In genomic region chr17:21288581-21289017, GRCh38 we compare ENCODE assay signal across 8 cellular contexts. TPM values are rescaled to one million over a fixed set of nuclear protein-coding genes. Genes with fewer than 3 reads are reported as not detected.
DNase-seq lines count a peak whose midpoint lies in the region; ATAC-seq and TF ChIP-seq lines count a peak whose summit lies in the region.

No MANE protein-coding gene starts in this region.

- TF ChIP-seq CTCF in SK-N-SH (IDR thresholded peaks at IDR 0.05), result no peak

- H3K4me3 ChIP-seq in SK-N-SH (ENCODE audit: low read depth in 2 of 2, low read length in 1 of 2), result peak overlapping the region in 1 of 2 experiments; percentile 25; a peak in 2 of 4 replicates

- ATAC-seq in SK-N-SH treated with all-trans-retinoic acid at 6 μM for 48 hours (no peak), HG03060 (IDR thresholded peaks at IDR 0.05; ENCODE audit: low read depth, unreplicated experiment) (peak; percentile 12), memory B cell (ENCODE audit: low read depth) (peak; percentile 13)

- peak overlapping the region; percentile 91 for H3K27ac Mint-ChIP-seq in activated T-helper 2 cell treated with anti-CD3 and anti-CD28 coated beads, Interferon-gamma antibody, Interleukin-2, Interleukin-4, amounts not matched to agents 10 μg/mL and 5 μg/mL and 100 μg/mL, durations not matched to agents 14 hours and 24 hours and 36 hours
- peak overlapping the region; percentile 98 for H3K27ac Mint-ChIP-seq in memory B cell

- H3F3A ChIP-seq in SK-N-SH (replicated peaks; ENCODE audit: insufficient read depth), result peaks cover 14% of the 10 kb centered on the region

- CTCF ChIA-PET in SK-N-SH (lab: Yijun Ruan, JAX), result interaction anchor here (1.2 to 4.0 kb wide), 4 partner anchors 9 to 224 kb away, joined by 3 to 26 read pairs (median 14); no protein-coding TSS in a partner anchor

- no peaks in the 10 kb centered on the region for H3K36me3 ChIP-seq in SK-N-SH (replicated peaks in 1 of 2; ENCODE audit: control insufficient read depth in 1 of 2, insufficient read depth in 2 of 2, low read length in 1 of 2)

- no peaks in the 10 kb centered on the region for H3K9me2 ChIP-seq in SK-N-SH

- H3K36me3 Mint-ChIP-seq in activated T-helper 2 cell treated with anti-CD3 and anti-CD28 coated beads, Interferon-gamma antibody, Interleukin-2, Interleukin-4, amounts not matched to agents 10 μg/mL and 5 μg/mL and 100 μg/mL, durations not matched to agents 14 hours and 24 hours and 36 hours (ENCODE audit: low read depth), result peaks cover 63% of the 10 kb centered on the region
- H3K36me3 Mint-ChIP-seq in memory B cell, result peaks cover 11% of the 10 kb centered on the region

- peaks cover 90% of the 10 kb centered on the region for H3K79me2 ChIP-seq in SK-N-SH (ENCODE audit: insufficient read depth)

- peak overlapping the region; percentile 13 to 98; a peak in 3 of 4 replicates for H3K27ac ChIP-seq in SK-N-SH (ENCODE audit: low read depth in 2 of 2, low read length in 1 of 2)

- H4K20me1 ChIP-seq in SK-N-SH (ENCODE audit: insufficient read depth), result peaks cover 75% of the 10 kb centered on the region

- peak overlapping the region; percentile 98 for H3K4me2 ChIP-seq in SK-N-SH

- WGBS in SK-N-SH (ENCODE audit: low lambda C conversion rate), result 74% methylated on average over 3 of the region's 5 CpGs

- no peaks in the 10 kb centered on the region for H3K27me3 Mint-ChIP-seq in activated T-helper 2 cell treated with anti-CD3 and anti-CD28 coated beads, Interferon-gamma antibody, Interleukin-2, Interleukin-4, amounts not matched to agents 10 μg/mL and 5 μg/mL and 100 μg/mL, durations not matched to agents 14 hours and 24 hours and 36 hours (ENCODE audit: low read depth)
- no peaks in the 10 kb centered on the region for H3K27me3 Mint-ChIP-seq in memory B cell

- POLR2A ChIA-PET in SK-N-SH (lab: Yijun Ruan, JAX), result no interaction called here

- H3K9me3 Mint-ChIP-seq in activated T-helper 2 cell treated with anti-CD3 and anti-CD28 coated beads, Interferon-gamma antibody, Interleukin-2, Interleukin-4, amounts not matched to agents 10 μg/mL and 5 μg/mL and 100 μg/mL, durations not matched to agents 14 hours and 24 hours and 36 hours, result peaks cover 3% of the 10 kb centered on the region
- no peaks in the 10 kb centered on the region for H3K9me3 Mint-ChIP-seq in memory B cell

- no peak for DNase-seq in SK-N-SH
- DNase-seq in activated T-helper 2 cell treated with anti-CD3 and anti-CD28 coated beads, Interferon-gamma antibody, Interleukin-2, Interleukin-4, amounts not matched to agents 10 μg/mL and 5 μg/mL and 100 μg/mL, durations not matched to agents 14 hours and 24 hours and 36 hours (ENCODE audit: low spot score), result no peak
- DNase-seq in memory B cell (ENCODE audit: low spot score in 2 of 2), result peak in 1 of 2 donors; percentile 29
- no peak for DNase-seq in NCI-H2171 (lab: John Stamatoyannopoulos, UW)
- no peak for DNase-seq in activated gamma-delta T cell treated with Interleukin-2 at 50 U/mL for 16 hours
- DNase-seq in NCI-H69 (lab: John Stamatoyannopoulos, UW), result no peak

- H3K9ac ChIP-seq in SK-N-SH, result peak overlapping the region; percentile 41; the same call in 1 of the 2 replicates

- TF ChIP-seq EP300 in SK-N-SH (IDR thresholded peaks at IDR 0.05; ENCODE audit: borderline replicate concordance in 1 of 2, low read depth in 1 of 2, low read length in 1 of 2), result no peak

- intact Hi-C loops in activated T-helper 2 cell treated with anti-CD3 and anti-CD28 coated beads, Interferon-gamma antibody, Interleukin-2, Interleukin-4, amounts not matched to agents 10 μg/mL and 5 μg/mL and 100 μg/mL, durations not matched to agents 14 hours and 24 hours and 36 hours (cut with micrococcal nuclease), result loop anchor here (1.0 kb wide), 3 partner anchors 74 to 245 kb away; partner anchors contain the start of genes DHRS7B, TMEM11 and USP22

- H3K4me3 Mint-ChIP-seq in activated T-helper 2 cell treated with anti-CD3 and anti-CD28 coated beads, Interferon-gamma antibody, Interleukin-2, Interleukin-4, amounts not matched to agents 10 μg/mL and 5 μg/mL and 100 μg/mL, durations not matched to agents 14 hours and 24 hours and 36 hours (ENCODE audit: low read depth), result peak overlapping the region; percentile 96
- peak overlapping the region; percentile 97 for H3K4me3 Mint-ChIP-seq in memory B cell

- peaks cover 32% of the 10 kb centered on the region for H3K4me1 Mint-ChIP-seq in activated T-helper 2 cell treated with anti-CD3 and anti-CD28 coated beads, Interferon-gamma antibody, Interleukin-2, Interleukin-4, amounts not matched to agents 10 μg/mL and 5 μg/mL and 100 μg/mL, durations not matched to agents 14 hours and 24 hours and 36 hours (ENCODE audit: low read depth)
- peaks cover 45% of the 10 kb centered on the region for H3K4me1 Mint-ChIP-seq in memory B cell

- no peaks in the 10 kb centered on the region for H3K9me3 ChIP-seq in SK-N-SH

- no peaks in the 10 kb centered on the region for H3K27me3 ChIP-seq in SK-N-SH (ENCODE audit: insufficient read depth)

- no peak overlapping the region for H2AFZ ChIP-seq in SK-N-SH (ENCODE audit: low read depth)

- no peak for TF ChIP-seq RAD21 in SK-N-SH (IDR thresholded peaks at IDR 0.05; ENCODE audit: low read length)

- H3K4me1 ChIP-seq in SK-N-SH (ENCODE audit: control insufficient read depth in 1 of 2, insufficient read depth in 2 of 2, low read depth in 1 of 2, low read length in 1 of 2), result peaks cover 31 to 61% of the 10 kb centered on the region in 2 experiments

TF ChIP-seq in SK-N-SH, 30 proteins besides CTCF, POLR2A, EP300 and RAD21 (continues in another document):
- TF ChIP-seq YY1 (IDR thresholded peaks at IDR 0.05; ENCODE audit: low read depth) (no peak), FOSL2 (IDR thresholded peaks at IDR 0.05; ENCODE audit: borderline replicate concordance, low read depth) (no peak), MXI1 (IDR thresholded peaks at IDR 0.05; ENCODE audit: low read depth, low read length) (no peak), USF2 (IDR thresholded peaks at IDR 0.05; ENCODE audit: borderline replicate concordance, low read depth, low read length) (no peak), PBX3 (IDR thresholded peaks at IDR 0.05) (no peak), ELF1 (IDR thresholded peaks at IDR 0.05) (no peak), EZH2phosphoT487 (IDR thresholded peaks at IDR 0.05; ENCODE audit: borderline replicate concordance, low read depth) (no peak), FOXJ3 (CRISPR knock-in tag; IDR thresholded peaks at IDR 0.05) (no peak)

TF ChIP-seq in SK-N-SH treated with all-trans-retinoic acid at 6 μM for 48 hours, 23 proteins besides CTCF, POLR2A, EP300 and RAD21 (continues in another document):
- TF ChIP-seq TOX (CRISPR knock-in tag; IDR thresholded peaks at IDR 0.05; ENCODE audit: borderline replicate concordance) (no peak), CREB5 (CRISPR knock-in tag; IDR thresholded peaks at IDR 0.05; ENCODE audit: low read depth) (no peak), CSRNP3 (CRISPR knock-in tag; IDR thresholded peaks at IDR 0.05) (no peak), RARB (CRISPR knock-in tag; IDR thresholded peaks at IDR 0.05) (no peak)

RNA-seq across cellular contexts. Expression of gene MAP2K3, which starts 4.1 kb away (rescaled TPM):
- polyA plus RNA-seq in SK-N-SH (2012; rRNA removed), result 21.2 and 30.0 TPM in 2 replicates
- polyA plus RNA-seq in SK-N-SH (2012; cell fraction: cytosol; rRNA removed), result 26.0 and 35.8 TPM in 2 replicates
- polyA plus RNA-seq in SK-N-SH (2012; cell fraction: nucleus; rRNA removed), result 74.2 and 81.7 TPM in 2 replicates
- 149 and 157 TPM in 2 replicates for total RNA-seq in activated T-helper 2 cell treated with anti-CD3 and anti-CD28 coated beads, Interferon-gamma antibody, Interleukin-2, Interleukin-4, amounts not matched to agents 10 μg/mL and 5 μg/mL and 100 μg/mL, durations not matched to agents 14 hours and 24 hours and 36 hours

RNA-seq across cellular contexts. Expression of gene NATD1, which starts 35.4 kb away (rescaled TPM):
- 3.9 and 4.0 TPM in 2 replicates for polyA plus RNA-seq in SK-N-SH (2012; rRNA removed)
- 2.1 and 3.4 TPM in 2 replicates for polyA plus RNA-seq in SK-N-SH (2012; cell fraction: cytosol; rRNA removed)
- polyA plus RNA-seq in SK-N-SH (2012; cell fraction: nucleus; rRNA removed), result 5.6 and 5.7 TPM in 2 replicates
- total RNA-seq in activated T-helper 2 cell treated with anti-CD3 and anti-CD28 coated beads, Interferon-gamma antibody, Interleukin-2, Interleukin-4, amounts not matched to agents 10 μg/mL and 5 μg/mL and 100 μg/mL, durations not matched to agents 14 hours and 24 hours and 36 hours, result 1.4 and 1.6 TPM in 2 replicates
